ENCODE assay signal across 1 cellular context in the genomic region with DNA sequence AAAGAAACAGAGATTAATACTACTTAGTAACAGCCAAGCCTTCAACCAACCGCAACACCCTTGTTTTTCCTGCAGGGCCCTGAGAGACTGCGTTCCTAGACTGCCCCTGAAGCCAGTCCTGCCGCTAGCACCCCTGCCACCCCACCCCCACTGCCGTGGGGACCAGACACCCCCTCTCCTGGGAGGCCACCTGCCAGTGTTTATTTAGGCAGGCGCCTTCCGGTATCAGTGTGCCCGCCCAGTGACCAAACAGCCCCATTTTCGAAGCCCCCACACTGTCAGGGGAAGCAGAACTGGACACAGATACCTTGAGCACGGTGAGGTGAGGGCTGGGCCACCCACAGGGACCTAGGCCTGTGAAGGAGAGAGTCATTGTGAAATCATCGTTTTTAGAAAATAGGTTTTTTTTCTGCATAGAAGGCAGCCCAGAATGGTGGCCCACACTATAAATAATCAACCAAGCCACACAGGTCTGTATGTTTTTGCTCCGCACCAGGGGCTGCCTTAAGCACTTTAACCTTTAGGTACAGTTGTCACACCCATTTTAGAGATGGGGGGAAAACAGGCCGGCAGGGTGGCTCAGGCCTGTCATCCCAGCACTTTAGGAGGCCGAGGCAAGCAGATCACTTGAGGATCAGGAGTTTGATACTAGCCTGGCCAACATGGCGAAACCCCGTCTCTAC.
TF ChIP-seq lines count a peak whose summit lies in the region.

No MANE protein-coding gene starts in this region.

TF ChIP-seq in HepG2, 621 proteins besides CTCF, POLR2A, EP300 and RAD21 (continued from another document and continues in another):
- TF ChIP-seq PHF5A (CRISPR knock-in tag; IDR thresholded peaks at IDR 0.05; ENCODE audit: low read depth, unreplicated experiment) (peak; percentile 38), ZNF407 (CRISPR knock-in tag; IDR thresholded peaks at IDR 0.05; ENCODE audit: not compliant biosample characterization) (no peak), NR3C1 (CRISPR knock-in tag; IDR thresholded peaks at IDR 0.05) (no peak), GPN1 (CRISPR knock-in tag; IDR thresholded peaks at IDR 0.05; ENCODE audit: borderline replicate concordance) (no peak), HDAC2 (CRISPR knock-in tag; IDR thresholded peaks at IDR 0.05) (peak; percentile 62; the same call in 1 of the 2 replicates), ZNF644 (CRISPR knock-in tag; IDR thresholded peaks at IDR 0.05; ENCODE audit: low read depth) (no peak), TEAD2 (CRISPR knock-in tag; IDR thresholded peaks at IDR 0.05) (no peak), SYNCRIP (IDR thresholded peaks at IDR 0.05; ENCODE audit: insufficient read depth, low read depth, low read length) (no peak), NONO (IDR thresholded peaks at IDR 0.05) (no peak), NONO (CRISPR knock-in tag; conservative IDR thresholded peaks at IDR 0.05) (peak; percentile 71), ZNF619 (CRISPR knock-in tag; IDR thresholded peaks at IDR 0.05) (0 out of 2 replicates have a peak, but pooled peaks have one; percentile 62), ZNF562 (CRISPR knock-in tag; IDR thresholded peaks at IDR 0.05; ENCODE audit: borderline replicate concordance) (no peak), ZNF430 (CRISPR knock-in tag; IDR thresholded peaks at IDR 0.05) (peak; percentile 76; the same call in 1 of the 2 replicates), IKZF1 (IDR thresholded peaks at IDR 0.05) (no peak), FIP1L1 (IDR thresholded peaks at IDR 0.05; ENCODE audit: borderline replicate concordance, insufficient read depth, low read depth, low read length) (no peak), GABPA (IDR thresholded peaks at IDR 0.05; ENCODE audit: low read depth, low read length) (no peak), GABPA (CRISPR knock-in tag; IDR thresholded peaks at IDR 0.05; ENCODE audit: low read depth) (peak; percentile 77), ADNP (CRISPR knock-in tag; IDR thresholded peaks at IDR 0.05) (0 out of 2 replicates have a peak, but pooled peaks have one; percentile 29), CREBL2 (CRISPR knock-in tag; IDR thresholded peaks at IDR 0.05; ENCODE audit: borderline replicate concordance) (no peak), TFE3 (CRISPR knock-in tag; IDR thresholded peaks at IDR 0.05) (peak; percentile 65), CREM (IDR thresholded peaks at IDR 0.05) (no peak), CREM (CRISPR knock-in tag; IDR thresholded peaks at IDR 0.05) (no peak), ZNF883 (CRISPR knock-in tag; IDR thresholded peaks at IDR 0.05; ENCODE audit: not compliant biosample characterization) (peak; percentile 23), FOXJ3 (CRISPR knock-in tag; IDR thresholded peaks at IDR 0.05; ENCODE audit: borderline replicate concordance) (no peak; the same call in 1 of the 2 replicates), ZNF207 (IDR thresholded peaks at IDR 0.05; ENCODE audit: borderline replicate concordance) (no peak), HNRNPUL1 (IDR thresholded peaks at IDR 0.05; ENCODE audit: low read depth, low read length) (no peak), KDM6A (CRISPR knock-in tag; IDR thresholded peaks at IDR 0.05; ENCODE audit: low read depth) (peak; percentile 85), ATF7-NPFF (CRISPR knock-in tag; IDR thresholded peaks at IDR 0.05; ENCODE audit: low read depth) (no peak), HNF1B (CRISPR knock-in tag; IDR thresholded peaks at IDR 0.05) (peak; percentile 83), NCOA2 (CRISPR knock-in tag; IDR thresholded peaks at IDR 0.05) (peak; percentile 83), CENPT (CRISPR knock-in tag; IDR thresholded peaks at IDR 0.05; ENCODE audit: low read depth) (no peak), ZNF282 (IDR thresholded peaks at IDR 0.05; ENCODE audit: partially characterized antibody) (no peak)
- TF ChIP-seq, protein P1, sequence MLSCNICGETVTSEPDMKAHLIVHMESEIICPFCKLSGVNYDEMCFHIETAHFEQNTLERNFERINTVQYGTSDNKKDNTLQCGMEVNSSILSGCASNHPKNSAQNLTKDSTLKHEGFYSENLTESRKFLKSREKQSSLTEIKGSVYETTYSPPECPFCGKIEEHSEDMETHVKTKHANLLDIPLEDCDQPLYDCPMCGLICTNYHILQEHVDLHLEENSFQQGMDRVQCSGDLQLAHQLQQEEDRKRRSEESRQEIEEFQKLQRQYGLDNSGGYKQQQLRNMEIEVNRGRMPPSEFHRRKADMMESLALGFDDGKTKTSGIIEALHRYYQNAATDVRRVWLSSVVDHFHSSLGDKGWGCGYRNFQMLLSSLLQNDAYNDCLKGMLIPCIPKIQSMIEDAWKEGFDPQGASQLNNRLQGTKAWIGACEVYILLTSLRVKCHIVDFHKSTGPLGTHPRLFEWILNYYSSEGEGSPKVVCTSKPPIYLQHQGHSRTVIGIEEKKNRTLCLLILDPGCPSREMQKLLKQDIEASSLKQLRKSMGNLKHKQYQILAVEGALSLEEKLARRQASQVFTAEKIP (CRISPR knock-in tag; IDR thresholded peaks at IDR 0.05; ENCODE audit: borderline replicate concordance): no peak
- TF ChIP-seq, protein P2, sequence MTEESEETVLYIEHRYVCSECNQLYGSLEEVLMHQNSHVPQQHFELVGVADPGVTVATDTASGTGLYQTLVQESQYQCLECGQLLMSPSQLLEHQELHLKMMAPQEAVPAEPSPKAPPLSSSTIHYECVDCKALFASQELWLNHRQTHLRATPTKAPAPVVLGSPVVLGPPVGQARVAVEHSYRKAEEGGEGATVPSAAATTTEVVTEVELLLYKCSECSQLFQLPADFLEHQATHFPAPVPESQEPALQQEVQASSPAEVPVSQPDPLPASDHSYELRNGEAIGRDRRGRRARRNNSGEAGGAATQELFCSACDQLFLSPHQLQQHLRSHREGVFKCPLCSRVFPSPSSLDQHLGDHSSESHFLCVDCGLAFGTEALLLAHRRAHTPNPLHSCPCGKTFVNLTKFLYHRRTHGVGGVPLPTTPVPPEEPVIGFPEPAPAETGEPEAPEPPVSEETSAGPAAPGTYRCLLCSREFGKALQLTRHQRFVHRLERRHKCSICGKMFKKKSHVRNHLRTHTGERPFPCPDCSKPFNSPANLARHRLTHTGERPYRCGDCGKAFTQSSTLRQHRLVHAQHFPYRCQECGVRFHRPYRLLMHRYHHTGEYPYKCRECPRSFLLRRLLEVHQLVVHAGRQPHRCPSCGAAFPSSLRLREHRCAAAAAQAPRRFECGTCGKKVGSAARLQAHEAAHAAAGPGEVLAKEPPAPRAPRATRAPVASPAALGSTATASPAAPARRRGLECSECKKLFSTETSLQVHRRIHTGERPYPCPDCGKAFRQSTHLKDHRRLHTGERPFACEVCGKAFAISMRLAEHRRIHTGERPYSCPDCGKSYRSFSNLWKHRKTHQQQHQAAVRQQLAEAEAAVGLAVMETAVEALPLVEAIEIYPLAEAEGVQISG (CRISPR knock-in tag; IDR thresholded peaks at IDR 0.05): peak; percentile 78
- TF ChIP-seq, protein P3, sequence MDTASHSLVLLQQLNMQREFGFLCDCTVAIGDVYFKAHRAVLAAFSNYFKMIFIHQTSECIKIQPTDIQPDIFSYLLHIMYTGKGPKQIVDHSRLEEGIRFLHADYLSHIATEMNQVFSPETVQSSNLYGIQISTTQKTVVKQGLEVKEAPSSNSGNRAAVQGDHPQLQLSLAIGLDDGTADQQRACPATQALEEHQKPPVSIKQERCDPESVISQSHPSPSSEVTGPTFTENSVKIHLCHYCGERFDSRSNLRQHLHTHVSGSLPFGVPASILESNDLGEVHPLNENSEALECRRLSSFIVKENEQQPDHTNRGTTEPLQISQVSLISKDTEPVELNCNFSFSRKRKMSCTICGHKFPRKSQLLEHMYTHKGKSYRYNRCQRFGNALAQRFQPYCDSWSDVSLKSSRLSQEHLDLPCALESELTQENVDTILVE (CRISPR knock-in tag; IDR thresholded peaks at IDR 0.05): peak; percentile 64
- TF ChIP-seq, protein P4, sequence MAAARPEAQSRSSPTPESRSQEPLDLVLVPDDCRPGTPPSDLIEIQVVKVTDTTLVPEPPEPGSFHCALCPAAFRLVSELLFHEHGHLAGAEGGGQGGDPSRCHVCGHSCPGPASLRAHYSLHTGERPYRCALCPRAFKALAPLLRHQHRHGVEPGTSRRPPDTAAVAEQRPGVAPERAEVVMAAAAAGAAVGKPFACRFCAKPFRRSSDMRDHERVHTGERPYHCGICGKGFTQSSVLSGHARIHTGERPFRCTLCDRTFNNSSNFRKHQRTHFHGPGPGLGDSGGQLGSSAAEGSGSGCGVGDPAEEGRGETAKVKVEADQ (CRISPR knock-in tag; IDR thresholded peaks at IDR 0.05; ENCODE audit: borderline replicate concordance): no peak
